Comparison of ENCODE assay signal across 8 cellular contexts in the genomic region with DNA sequence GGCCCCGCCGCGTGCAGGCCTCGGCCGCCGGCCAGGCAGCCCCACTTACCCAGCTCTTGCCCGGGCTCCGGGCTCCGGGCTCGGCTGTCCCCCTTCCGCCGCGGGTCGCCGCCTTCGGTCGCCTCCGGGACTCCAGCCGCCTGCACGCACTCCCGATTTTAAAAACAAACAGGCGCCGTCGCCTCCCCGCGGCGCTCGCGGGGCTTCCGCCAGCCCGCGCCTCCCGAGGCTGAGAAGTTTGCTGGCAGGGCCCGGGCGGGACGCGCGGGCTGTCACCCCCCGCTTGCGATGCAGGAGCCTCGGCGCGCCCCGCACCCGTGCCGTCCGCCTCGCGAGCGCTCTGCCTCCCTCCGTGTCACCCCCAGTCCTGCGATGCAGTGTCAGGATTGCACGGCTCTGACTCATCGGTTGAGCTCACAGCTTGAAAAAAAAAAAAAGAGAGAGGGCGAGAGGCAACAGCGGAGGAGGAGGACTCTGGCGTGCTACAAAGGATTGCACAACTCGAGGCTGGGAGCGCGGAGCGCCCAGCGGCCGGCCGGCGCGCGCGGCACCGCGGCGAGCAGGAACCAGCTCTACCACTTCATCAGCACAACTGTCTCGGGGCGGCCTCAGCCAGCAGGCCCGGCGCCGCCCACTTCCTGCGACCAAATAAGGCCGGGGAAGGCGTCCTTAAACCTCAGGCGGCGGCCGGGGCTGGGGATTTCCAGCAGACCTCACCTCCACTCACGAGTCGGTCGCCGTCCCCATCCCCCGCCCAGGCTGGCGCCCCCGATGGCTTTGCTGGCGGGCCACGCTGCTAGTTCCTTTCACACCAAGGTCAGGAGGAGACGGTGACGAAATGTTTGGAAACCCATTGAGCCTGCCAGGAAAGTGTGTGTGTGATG. TPM values are rescaled to one million over a fixed set of nuclear protein-coding genes. Genes with fewer than 3 reads are reported as not detected.
DNase-seq lines count a peak whose midpoint lies in the region; ATAC-seq and TF ChIP-seq lines count a peak whose summit lies in the region.

No MANE protein-coding gene starts in this region.

- POLR2A ChIA-PET in SK-N-SH (lab: Yijun Ruan, JAX), result interaction anchor here (0.6 to 1.1 kb wide), 4 partner anchors 12 to 27 kb away, joined by 3 to 4 read pairs (median 3); no protein-coding TSS in a partner anchor

- H3F3A ChIP-seq in SK-N-SH (replicated peaks; ENCODE audit: insufficient read depth), result peaks cover 32% of the 10 kb centered on the region

- TF ChIP-seq RAD21 in SK-N-SH (IDR thresholded peaks at IDR 0.05; ENCODE audit: low read length), result no peak

- H3K36me3 ChIP-seq in SK-N-SH (replicated peaks in 1 of 2; ENCODE audit: control insufficient read depth in 1 of 2, insufficient read depth in 2 of 2, low read length in 1 of 2), result no peaks in the 10 kb centered on the region
- no peaks in the 10 kb centered on the region for H3K36me3 ChIP-seq in osteoblast (ENCODE audit: insufficient read depth, low read length)
- no peaks in the 10 kb centered on the region for H3K36me3 ChIP-seq in testis (ENCODE audit: low read depth, missing control alignments)

- peaks cover 46 to 61% of the 10 kb centered on the region in 2 experiments for H3K4me1 ChIP-seq in SK-N-SH (ENCODE audit: control insufficient read depth in 1 of 2, insufficient read depth in 2 of 2, low read depth in 1 of 2, low read length in 1 of 2)
- peaks cover 54% of the 10 kb centered on the region for H3K4me1 ChIP-seq in osteoblast (ENCODE audit: insufficient read depth, low read length)
- peaks cover 75% of the 10 kb centered on the region for H3K4me1 ChIP-seq in testis

- H2AFZ ChIP-seq in SK-N-SH (ENCODE audit: low read depth) (peak overlapping the region; percentile 35; the same call in 1 of the 2 replicates), osteoblast (ENCODE audit: low read length) (peak overlapping the region; percentile 67)

- peak in 1 of 2 experiments; percentile 28; a peak in 1 of 4 replicates for TF ChIP-seq EP300 in SK-N-SH (IDR thresholded peaks at IDR 0.05; ENCODE audit: borderline replicate concordance in 1 of 2, low read depth in 1 of 2, low read length in 1 of 2)

- peak overlapping the region; percentile 78 for H3K4me3 ChIP-seq in GM12865 (ENCODE audit: low read depth, low read length)
- peak overlapping the region; percentile 67 to 72 for H3K4me3 ChIP-seq in SK-N-SH (ENCODE audit: low read depth in 2 of 2, low read length in 1 of 2)
- peak overlapping the region; percentile 82 for H3K4me3 ChIP-seq in osteoblast (ENCODE audit: insufficient read depth, low read length)
- H3K4me3 ChIP-seq in testis, result peak overlapping the region; percentile 70 to 81

- H3K36me3 Mint-ChIP-seq in activated naive CD4-positive, alpha-beta T cell treated with anti-CD3 and anti-CD28 coated beads, Interleukin-2, amount 50 U/mL, for 72 hours, result peaks cover 27 to 30% of the 10 kb centered on the region in 2 donors

- WGBS in SK-N-SH (ENCODE audit: low lambda C conversion rate), result 1% methylated on average over 37 of the region's 93 CpGs
- 0 to 1% methylated on average over 24 to 91 of the region's 93 CpGs for WGBS in testis, 2 donors

- H3K27me3 ChIP-seq in SK-N-SH (ENCODE audit: insufficient read depth), result no peaks in the 10 kb centered on the region
- H3K27me3 ChIP-seq in osteoblast (ENCODE audit: insufficient read depth, low read length), result no peaks in the 10 kb centered on the region
- H3K27me3 ChIP-seq in testis, result no peaks in the 10 kb centered on the region

- peaks cover 56% of the 10 kb centered on the region for H4K20me1 ChIP-seq in SK-N-SH (ENCODE audit: insufficient read depth)
- H4K20me1 ChIP-seq in osteoblast (ENCODE audit: insufficient read depth, low read length), result peaks cover 45% of the 10 kb centered on the region

- H3K9me3 Mint-ChIP-seq in activated naive CD4-positive, alpha-beta T cell treated with anti-CD3 and anti-CD28 coated beads, Interleukin-2, amount 50 U/mL, for 72 hours, result no peaks in the 10 kb centered on the region

- CTCF ChIA-PET in SK-N-SH (lab: Yijun Ruan, JAX), result interaction anchor here (0.8 to 9.6 kb wide), 11 partner anchors 11 to 92 kb away, joined by 3 to 95 read pairs (median 13); partner anchors contain the start of gene PTGR2

- intact Hi-C loops in testis (cut with DNase I; ENCODE audit: low total_unique reads), result loop anchor here (5.0 kb wide), 1 partner anchor 32 kb away; no protein-coding TSS in a partner anchor

- peaks cover 75% of the 10 kb centered on the region for H3K79me2 ChIP-seq in SK-N-SH (ENCODE audit: insufficient read depth)
- H3K79me2 ChIP-seq in osteoblast (ENCODE audit: insufficient read depth, low read length), result peaks cover 82% of the 10 kb centered on the region

- H3K4me2 ChIP-seq in SK-N-SH (peak overlapping the region; percentile 83), osteoblast (ENCODE audit: insufficient read depth, low read length) (peak overlapping the region; percentile 83)

- peak overlapping the region; percentile 85 to 96 for H3K27ac ChIP-seq in SK-N-SH (ENCODE audit: low read depth in 2 of 2, low read length in 1 of 2)
- peak overlapping the region; percentile 99 for H3K27ac ChIP-seq in osteoblast (ENCODE audit: low read depth, low read length)
- peak overlapping the region; percentile 84 to 94 for H3K27ac ChIP-seq in testis

- H3K9ac ChIP-seq in SK-N-SH, result peak overlapping the region; percentile 73

- H3K9me3 ChIP-seq in SK-N-SH (no peaks in the 10 kb centered on the region), osteoblast (ENCODE audit: low read depth, low read length) (no peaks in the 10 kb centered on the region), testis (no peaks in the 10 kb centered on the region)

- TF ChIP-seq POLR2A in testis (IDR thresholded peaks at IDR 0.05), result no peak

- peak; percentile 56 for ATAC-seq in HG02623 (IDR thresholded peaks at IDR 0.05; ENCODE audit: unreplicated experiment)
- peak; percentile 66 to 79 for ATAC-seq in activated naive CD4-positive, alpha-beta T cell treated with anti-CD3 and anti-CD28 coated beads, Interleukin-2, amount 50 U/mL, for 72 hours

- H3K9me2 ChIP-seq in SK-N-SH, result no peaks in the 10 kb centered on the region

- peak overlapping the region; percentile 98 to 99 for H3K27ac Mint-ChIP-seq in activated naive CD4-positive, alpha-beta T cell treated with anti-CD3 and anti-CD28 coated beads, Interleukin-2, amount 50 U/mL, for 72 hours

- TF ChIP-seq CTCF in GM12865 (IDR thresholded peaks at IDR 0.05; ENCODE audit: insufficient read depth, low read depth, low read length, missing control alignments) (no peak), SK-N-SH (IDR thresholded peaks at IDR 0.05) (no peak; the same call in 1 of the 2 replicates), osteoblast (IDR thresholded peaks at IDR 0.05; ENCODE audit: extremely low read depth, low read depth, low read length) (no peak), testis (IDR thresholded peaks at IDR 0.05) (no peak)

- peak; percentile 98 for DNase-seq in GM12865 (ENCODE audit: low read depth)
- DNase-seq in NCI-H1092 treated with DMSO at 0.1 percent for 48 hours (lab: John Stamatoyannopoulos, UW), result peak; percentile 93
- DNase-seq in SK-N-SH, result peak; percentile 92
- peak; percentile 95 to 98 for DNase-seq in activated naive CD4-positive, alpha-beta T cell treated with anti-CD3 and anti-CD28 coated beads, Interleukin-2, amount 50 U/mL, for 72 hours (ENCODE audit: low spot score in 2 of 2)
- DNase-seq in glomerular visceral epithelial cell (ENCODE audit: extremely low spot score), result peak; percentile 99
- DNase-seq in osteoblast (ENCODE audit: insufficient read length, low spot score, missing footprints), result peak; percentile 100
- peak; percentile 97 for DNase-seq in testis

TF ChIP-seq in SK-N-SH, 30 proteins besides CTCF, POLR2A, EP300 and RAD21 (continues in another document):
- TF ChIP-seq, protein P1, sequence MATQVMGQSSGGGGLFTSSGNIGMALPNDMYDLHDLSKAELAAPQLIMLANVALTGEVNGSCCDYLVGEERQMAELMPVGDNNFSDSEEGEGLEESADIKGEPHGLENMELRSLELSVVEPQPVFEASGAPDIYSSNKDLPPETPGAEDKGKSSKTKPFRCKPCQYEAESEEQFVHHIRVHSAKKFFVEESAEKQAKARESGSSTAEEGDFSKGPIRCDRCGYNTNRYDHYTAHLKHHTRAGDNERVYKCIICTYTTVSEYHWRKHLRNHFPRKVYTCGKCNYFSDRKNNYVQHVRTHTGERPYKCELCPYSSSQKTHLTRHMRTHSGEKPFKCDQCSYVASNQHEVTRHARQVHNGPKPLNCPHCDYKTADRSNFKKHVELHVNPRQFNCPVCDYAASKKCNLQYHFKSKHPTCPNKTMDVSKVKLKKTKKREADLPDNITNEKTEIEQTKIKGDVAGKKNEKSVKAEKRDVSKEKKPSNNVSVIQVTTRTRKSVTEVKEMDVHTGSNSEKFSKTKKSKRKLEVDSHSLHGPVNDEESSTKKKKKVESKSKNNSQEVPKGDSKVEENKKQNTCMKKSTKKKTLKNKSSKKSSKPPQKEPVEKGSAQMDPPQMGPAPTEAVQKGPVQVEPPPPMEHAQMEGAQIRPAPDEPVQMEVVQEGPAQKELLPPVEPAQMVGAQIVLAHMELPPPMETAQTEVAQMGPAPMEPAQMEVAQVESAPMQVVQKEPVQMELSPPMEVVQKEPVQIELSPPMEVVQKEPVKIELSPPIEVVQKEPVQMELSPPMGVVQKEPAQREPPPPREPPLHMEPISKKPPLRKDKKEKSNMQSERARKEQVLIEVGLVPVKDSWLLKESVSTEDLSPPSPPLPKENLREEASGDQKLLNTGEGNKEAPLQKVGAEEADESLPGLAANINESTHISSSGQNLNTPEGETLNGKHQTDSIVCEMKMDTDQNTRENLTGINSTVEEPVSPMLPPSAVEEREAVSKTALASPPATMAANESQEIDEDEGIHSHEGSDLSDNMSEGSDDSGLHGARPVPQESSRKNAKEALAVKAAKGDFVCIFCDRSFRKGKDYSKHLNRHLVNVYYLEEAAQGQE (IDR thresholded peaks at IDR 0.05; ENCODE audit: low read depth, low read length), result peak; percentile 14; the same call in 1 of the 2 replicates
- no peak for TF ChIP-seq FOXJ3 (CRISPR knock-in tag; IDR thresholded peaks at IDR 0.05)
- no peak for TF ChIP-seq GABPA (IDR thresholded peaks at IDR 0.05; ENCODE audit: low read depth)
- TF ChIP-seq YY1 (IDR thresholded peaks at IDR 0.05; ENCODE audit: low read depth), result no peak
- no peak for TF ChIP-seq SMC3 (IDR thresholded peaks at IDR 0.05; ENCODE audit: low read depth, low read length)
- TF ChIP-seq MXI1 (IDR thresholded peaks at IDR 0.05; ENCODE audit: low read depth, low read length), result peak; percentile 91
- peak; percentile 88 for TF ChIP-seq JUND (IDR thresholded peaks at IDR 0.05)
- peak; percentile 77 for TF ChIP-seq TAF1 (IDR thresholded peaks at IDR 0.05; ENCODE audit: borderline replicate concordance, low read depth, low read length)
- peak; percentile 42; the same call in 1 of the 2 replicates for TF ChIP-seq MEF2A (IDR thresholded peaks at IDR 0.05; ENCODE audit: borderline replicate concordance, low read depth)

RNA-seq across cellular contexts. Expression of gene PNMA1, which starts 45.8 kb away (rescaled TPM):
- polyA plus RNA-seq in SK-N-SH (2012; rRNA removed), result 19.5 and 31.5 TPM in 2 replicates
- polyA plus RNA-seq in SK-N-SH (2012; cell fraction: cytosol; rRNA removed), result 40.3 and 44.6 TPM in 2 replicates
- 28.6 and 29.8 TPM in 2 replicates for polyA plus RNA-seq in SK-N-SH (2012; cell fraction: nucleus; rRNA removed)
- 10 to 100 TPM; 26.7 to 29.2 TPM for total RNA-seq in activated naive CD4-positive, alpha-beta T cell treated with anti-CD3 and anti-CD28 coated beads, Interleukin-2, amount 50 U/mL, for 72 hours
- total RNA-seq in osteoblast, result 40.1 and 40.2 TPM in 2 replicates
- total RNA-seq in testis, result 10 to 100 TPM; 74.8 to 85.6 TPM
- polyA plus RNA-seq in testis (ENCODE audit: insufficient read depth, low read depth, low replicate concordance), result 184 TPM

Comparison
In these comparisons a context has a peak if more than half of its experiments do, and no peak if none do; other contexts are left out.
1. Peak in every context shown above with its lines: DNase-seq, ATAC-seq, H3K4me3 ChIP-seq and H3K27ac ChIP-seq.